9 cellular contexts compared by ENCODE assay signal in the genomic region with DNA sequence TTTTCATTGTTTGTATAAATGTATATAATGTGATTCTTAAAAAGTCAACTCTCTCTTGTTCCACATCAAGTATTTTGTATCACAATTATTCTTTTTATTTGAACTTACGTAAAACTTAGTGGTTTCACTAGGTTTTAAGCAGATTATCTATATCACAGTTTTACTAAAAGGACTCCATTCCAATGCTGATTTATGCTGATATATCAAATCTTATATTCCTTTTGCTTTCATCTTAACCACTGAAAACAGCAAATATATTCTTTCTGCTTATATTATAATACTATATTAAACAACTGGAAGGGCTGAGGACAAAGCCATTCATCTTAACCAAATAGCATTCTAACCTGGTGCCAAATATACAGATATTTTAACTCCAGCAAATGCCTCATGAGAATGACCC.
"Had no signal": no experiment of that assay in that cellular context is flagged by ENCODE, and none has a peak within 500 bp of the region (broad histone marks: within the 10 kb centered on the region; RNA-seq: fewer than 3 reads in every experiment).

No MANE protein-coding gene starts in this region.

- H3K27me3 Mint-ChIP-seq: IgD-negative memory B cell had no signal

- H3K4me3 Mint-ChIP-seq: HFFc6, IgD-negative memory B cell had no signal

- ATAC-seq: HCT116 had no signal

- H3K4me3 ChIP-seq: HAP-1 had no signal

- H3K9ac ChIP-seq: KMS-11 had no signal

- H3K9me3 Mint-ChIP-seq: HFFc6, IgD-negative memory B cell had no signal

- H3K9me3 ChIP-seq: HAP-1 had no signal

- H3K4me2 ChIP-seq: KMS-11 had no signal

- H3K27ac ChIP-seq: HL-60, KMS-11 had no signal

- H3K27ac Mint-ChIP-seq: HFFc6 had no signal

- DNase-seq: GOT3, H7, HFFc6, Karpas-422 had no signal
